ENCODE assay signal across 2 cellular contexts in genomic region chr20:51019598-51020592, GRCh38.
TF ChIP-seq lines count a peak whose summit lies in the region.

No MANE protein-coding gene starts in this region.

TF ChIP-seq in HepG2, 621 proteins besides CTCF, POLR2A, EP300 and RAD21 (continued from another document):
- TF ChIP-seq ZHX2 (IDR thresholded peaks at IDR 0.05; ENCODE audit: low read depth), result no peak
- no peak for TF ChIP-seq ZHX2 (CRISPR knock-in tag; IDR thresholded peaks at IDR 0.05; ENCODE audit: borderline replicate concordance)
- TF ChIP-seq MTF1 (CRISPR knock-in tag; IDR thresholded peaks at IDR 0.05), result no peak
- TF ChIP-seq LCORL (IDR thresholded peaks at IDR 0.05), result no peak
- TF ChIP-seq LCORL (CRISPR knock-in tag; IDR thresholded peaks at IDR 0.05), result no peak
- TF ChIP-seq ZNF597 (CRISPR knock-in tag; IDR thresholded peaks at IDR 0.05), result no peak
- no peak for TF ChIP-seq KLF12 (CRISPR knock-in tag; IDR thresholded peaks at IDR 0.05; ENCODE audit: borderline replicate concordance)
- no peak for TF ChIP-seq ZNF296 (CRISPR knock-in tag; conservative IDR thresholded peaks at IDR 0.05)
- no peak for TF ChIP-seq NR2F6 (IDR thresholded peaks at IDR 0.05)
- no peak for TF ChIP-seq NR2F6 (CRISPR knock-in tag; IDR thresholded peaks at IDR 0.05)
- no peak for TF ChIP-seq MED13 (CRISPR knock-in tag; IDR thresholded peaks at IDR 0.05)
- TF ChIP-seq SOX5 (CRISPR knock-in tag; IDR thresholded peaks at IDR 0.05; ENCODE audit: borderline replicate concordance), result no peak

TF ChIP-seq in WTC11, 78 proteins besides CTCF, POLR2A, EP300 and RAD21 (continued from another document):
- TF ChIP-seq ERG (CRISPR knock-in tag; IDR thresholded peaks at IDR 0.05) (no peak), ZNF396 (CRISPR knock-in tag; IDR thresholded peaks at IDR 0.05; ENCODE audit: borderline replicate concordance) (no peak), CDX4 (CRISPR knock-in tag; IDR thresholded peaks at IDR 0.05; ENCODE audit: borderline replicate concordance) (no peak), E2F4 (CRISPR knock-in tag; IDR thresholded peaks at IDR 0.05; ENCODE audit: borderline replicate concordance, low read depth) (no peak), NFE2L1 (CRISPR knock-in tag; IDR thresholded peaks at IDR 0.05) (no peak)
